ENCODE assay signal across 9 cellular contexts in the genomic region with DNA sequence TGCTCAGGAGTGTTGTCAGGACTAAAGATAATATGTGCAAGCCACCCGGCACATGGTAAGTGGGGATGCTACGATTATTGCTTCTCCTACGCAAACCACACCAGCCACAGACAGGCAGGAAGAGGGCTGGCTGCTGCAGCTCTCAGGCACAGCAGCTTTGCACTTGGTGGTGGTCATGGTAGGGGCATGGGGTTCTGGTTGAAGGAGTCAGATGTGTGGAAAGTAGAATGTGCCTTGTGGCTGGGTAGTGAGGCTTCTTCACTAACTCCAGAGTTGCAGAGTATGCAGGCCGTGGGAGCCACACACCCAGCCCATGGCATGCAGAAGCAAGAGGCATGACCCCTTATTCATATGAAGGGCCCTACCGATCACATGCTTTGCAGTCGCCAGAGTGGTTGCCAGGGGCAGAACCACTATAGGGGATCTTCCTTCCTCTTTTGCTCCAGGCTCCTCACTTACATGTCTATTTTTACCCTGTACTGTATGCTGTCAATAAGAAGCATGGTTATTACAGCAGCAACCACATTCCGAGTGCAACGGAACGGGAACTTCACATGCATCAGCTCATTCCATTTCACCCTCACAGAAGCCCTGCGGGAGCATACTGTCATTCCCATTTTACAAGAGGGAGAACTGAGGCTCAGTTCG. TPM values are rescaled to one million over a fixed set of nuclear protein-coding genes. Genes with fewer than 3 reads are reported as not detected.
A peak's percentile ranks its signal among the peaks of the same experiment; 100 is the strongest.
DNase-seq lines count a peak whose midpoint lies in the region; ATAC-seq and TF ChIP-seq lines count a peak whose summit lies in the region.
"Had no signal": no experiment of that assay in that cellular context is flagged by ENCODE, and none has a peak within 500 bp of the region (broad histone marks: within the 10 kb centered on the region; RNA-seq: fewer than 3 reads in every experiment).

No MANE protein-coding gene starts in this region.

- peak overlapping the region; percentile 61 for H3K4me2 ChIP-seq in Loucy (ENCODE audit: low read depth, low read length, poor library complexity, severe bottlenecking)

- H3K9ac ChIP-seq in Loucy (ENCODE audit: low read depth, low read length, poor library complexity, severe bottlenecking) = peak overlapping the region; percentile 4

- peak; percentile 92 for ATAC-seq in CD8-positive, alpha-beta T cell
- ATAC-seq in natural killer cell treated with Interleukin-12 subunit alpha and Interleukin-12 subunit beta and Interleukin-15 and Interleukin-18, amount 100 ng/mL, for 72 hours = peak; percentile 87 to 90
- ATAC-seq in HG03342 (IDR thresholded peaks at IDR 0.05; ENCODE audit: unreplicated experiment) = no peak

- H3K36me3 Mint-ChIP-seq in CD8-positive, alpha-beta T cell = no peaks in the 10 kb centered on the region
- no peaks in the 10 kb centered on the region for H3K36me3 Mint-ChIP-seq in natural killer cell treated with Interleukin-12 subunit alpha and Interleukin-12 subunit beta and Interleukin-15 and Interleukin-18, amount 100 ng/mL, for 72 hours

- no peaks in the 10 kb centered on the region for H3K27me3 Mint-ChIP-seq in CD8-positive, alpha-beta T cell (ENCODE audit: low read depth)
- peaks cover 0 to 6% of the 10 kb centered on the region in 2 donors for H3K27me3 Mint-ChIP-seq in natural killer cell treated with Interleukin-12 subunit alpha and Interleukin-12 subunit beta and Interleukin-15 and Interleukin-18, amount 100 ng/mL, for 72 hours

- no peak overlapping the region for H3K4me3 ChIP-seq in CD8-positive, alpha-beta T cell (ENCODE audit: low read depth, low read length)
- H3K4me3 ChIP-seq in Loucy (ENCODE audit: low read length, poor library complexity, severe bottlenecking) (peak overlapping the region; percentile 8), tibial nerve (no peak overlapping the region)
- H3K4me3 ChIP-seq: SK-N-MC had no signal

- WGBS in tibial nerve, 2 donors = 69 to 79% methylated on average over 11 of the region's 11 CpGs

- no peak for TF ChIP-seq CTCF in CD8-positive, alpha-beta T cell (IDR thresholded peaks at IDR 0.05)
- TF ChIP-seq CTCF in Loucy (conservative IDR thresholded peaks at IDR 0.05; ENCODE audit: low read length) (no peak), tibial nerve (IDR thresholded peaks at IDR 0.05) (no peak)

- peaks cover 3% of the 10 kb centered on the region; the same call in 1 of the 2 replicates for H3F3A ChIP-seq in Loucy (ENCODE audit: low read depth)

- TF ChIP-seq EP300 in tibial nerve (IDR thresholded peaks at IDR 0.05) = no peak

- H3K27ac Mint-ChIP-seq in CD8-positive, alpha-beta T cell = peak overlapping the region; percentile 90
- H3K27ac Mint-ChIP-seq in natural killer cell treated with Interleukin-12 subunit alpha and Interleukin-12 subunit beta and Interleukin-15 and Interleukin-18, amount 100 ng/mL, for 72 hours = peak overlapping the region; percentile 15 to 36

- H2AFZ ChIP-seq in Loucy (ENCODE audit: low read length) = no peak overlapping the region

- no peaks in the 10 kb centered on the region for H3K9me2 ChIP-seq in Loucy (replicated peaks; ENCODE audit: low read depth, low read length)

- CTCF ChIA-PET in CD8-positive, alpha-beta T cell (lab: Charles Lee) = interaction anchor here (0.7 to 6.6 kb wide), 15 partner anchors 11 to 176 kb away, joined by 3 to 40 read pairs (median 5); a partner anchor contains a TSS

- H3K27me3 ChIP-seq in CD8-positive, alpha-beta T cell (ENCODE audit: insufficient read depth, low read length) = no peaks in the 10 kb centered on the region
- H3K27me3 ChIP-seq in Loucy (ENCODE audit: insufficient read depth, low read length, poor library complexity, severe bottlenecking) (no peaks in the 10 kb centered on the region), tibial nerve (no peaks in the 10 kb centered on the region)

- H3K9me3 ChIP-seq in CD8-positive, alpha-beta T cell (ENCODE audit: low read length) = no peaks in the 10 kb centered on the region
- H3K9me3 ChIP-seq in Loucy (ENCODE audit: insufficient read depth, low read depth, low read length) (no peaks in the 10 kb centered on the region), tibial nerve (no peaks in the 10 kb centered on the region)

- no peaks in the 10 kb centered on the region for H4K20me1 ChIP-seq in Loucy (ENCODE audit: insufficient read depth, low read length, poor library complexity, severe bottlenecking)

- peak; percentile 51 to 89 (median 77) for DNase-seq in CD8-positive, alpha-beta T cell
- DNase-seq in activated CD8-positive, alpha-beta memory T cell treated with anti-CD3 and anti-CD28 coated beads, Interleukin-2, amount 50 U/mL, for 24 hours (ENCODE audit: extremely low read depth) = peak; percentile 70
- peak; percentile 92 for DNase-seq in natural killer cell treated with Interleukin-12 subunit alpha and Interleukin-12 subunit beta and Interleukin-15 and Interleukin-18, amount 100 ng/mL, for 72 hours (ENCODE audit: low spot score)
- no peak for DNase-seq in ACHN
- no peak for DNase-seq in tibial nerve (ENCODE audit: low spot score in 2 of 2)
- no peak for DNase-seq in inferior parietal cortex (ENCODE audit: extremely low spot score)

- H3K4me1 ChIP-seq in CD8-positive, alpha-beta T cell (ENCODE audit: insufficient read depth, low read length) = peaks cover 80% of the 10 kb centered on the region
- H3K4me1 ChIP-seq in Loucy (ENCODE audit: insufficient read depth, low read length, poor library complexity, severe bottlenecking) (peaks cover 64% of the 10 kb centered on the region), tibial nerve (peaks cover 0 to 33% (median 22%) of the 10 kb centered on the region in 4 donors)

- POLR2A ChIA-PET in CD8-positive, alpha-beta T cell (lab: Charles Lee) = interaction anchor here (0.8 to 1.7 kb wide), 10 partner anchors 14 to 288 kb away, joined by 3 to 6 read pairs (median 4); a partner anchor contains a TSS

- peak overlapping the region; percentile 46 for H3K4me3 Mint-ChIP-seq in CD8-positive, alpha-beta T cell
- H3K4me3 Mint-ChIP-seq in natural killer cell treated with Interleukin-12 subunit alpha and Interleukin-12 subunit beta and Interleukin-15 and Interleukin-18, amount 100 ng/mL, for 72 hours = peak overlapping the region; percentile 64

- H3K27ac ChIP-seq in CD8-positive, alpha-beta T cell (ENCODE audit: low read depth, low read length) = peak overlapping the region; percentile 35
- no peak overlapping the region for H3K27ac ChIP-seq in tibial nerve
- H3K27ac ChIP-seq: SK-N-MC had no signal

- no peaks in the 10 kb centered on the region for H3K36me3 ChIP-seq in CD8-positive, alpha-beta T cell (ENCODE audit: insufficient read depth, low read length)
- H3K36me3 ChIP-seq in Loucy (ENCODE audit: insufficient read depth, low read length) (no peaks in the 10 kb centered on the region), tibial nerve (no peaks in the 10 kb centered on the region)

- H3K79me2 ChIP-seq in Loucy (ENCODE audit: insufficient read depth, low read length) = no peaks in the 10 kb centered on the region

- in situ Hi-C loops in ACHN (cut with HindIII; ENCODE audit: low pct_ligation_motif_present, low pct_unique_long_range_greater_than_20kb, low sequenced_read_pairs) = no loop called here

- intact Hi-C loops in CD8-positive, alpha-beta T cell (cut with DNase I, micrococcal nuclease) = loop anchor here (1.0 to 10.0 kb wide), 8 partner anchors 32 to 174 kb away; a partner anchor contains a TSS

- no peaks in the 10 kb centered on the region for H3K9me3 Mint-ChIP-seq in CD8-positive, alpha-beta T cell
- H3K9me3 Mint-ChIP-seq in natural killer cell treated with Interleukin-12 subunit alpha and Interleukin-12 subunit beta and Interleukin-15 and Interleukin-18, amount 100 ng/mL, for 72 hours = no peaks in the 10 kb centered on the region

- no peak for TF ChIP-seq POLR2A in tibial nerve (IDR thresholded peaks at IDR 0.05)

- peaks cover 80% of the 10 kb centered on the region for H3K4me1 Mint-ChIP-seq in CD8-positive, alpha-beta T cell (ENCODE audit: low read depth)
- H3K4me1 Mint-ChIP-seq in natural killer cell treated with Interleukin-12 subunit alpha and Interleukin-12 subunit beta and Interleukin-15 and Interleukin-18, amount 100 ng/mL, for 72 hours (ENCODE audit: low read depth in 2 of 2) = peaks cover 60 to 64% of the 10 kb centered on the region in 2 donors

RNA-seq across cellular contexts. Expression of a gene that starts 59.2 kb away (rescaled TPM):
- 100 to 1,000 TPM; 275 to 296 TPM for total RNA-seq in CD8-positive, alpha-beta T cell
- 100 to 1,000 TPM in 1 of 2 donors, 10 to 100 TPM in 1; 97.9 to 142 TPM for total RNA-seq in natural killer cell treated with Interleukin-12 subunit alpha and Interleukin-12 subunit beta and Interleukin-15 and Interleukin-18, amount 100 ng/mL, for 72 hours
- 100 to 1,000 TPM; 113 to 179 (median 131) TPM for total RNA-seq in tibial nerve

Comparison
In these comparisons a context has a peak if more than half of its experiments do, and no peak if none do; other contexts are left out.
1. DNase-seq: peak in CD8-positive, alpha-beta T cell (7 of 7), activated CD8-positive, alpha-beta memory T cell treated with anti-CD3 and anti-CD28 coated beads, Interleukin-2, amount 50 U/mL, for 24 hours (single experiment) and natural killer cell treated with Interleukin-12 subunit alpha and Interleukin-12 subunit beta and Interleukin-15 and Interleukin-18, amount 100 ng/mL, for 72 hours (single experiment); none in ACHN (single experiment), tibial nerve (0 of 2) and inferior parietal cortex (single experiment).